In genomic region chr13:27171830-27172494, GRCh38 we compare ENCODE assay signal across 8 cellular contexts. TPM values are rescaled to one million over a fixed set of nuclear protein-coding genes. Genes with fewer than 3 reads are reported as not detected.
A peak's percentile ranks its signal among the peaks of the same experiment; 100 is the strongest.
DNase-seq lines count a peak whose midpoint lies in the region; TF ChIP-seq lines count a peak whose summit lies in the region.

No MANE protein-coding gene starts in this region.

- H3K4me3 ChIP-seq in SJCRH30 (peak overlapping the region; percentile 78), neutrophil (ENCODE audit: low read depth in 1 of 2, low read length in 1 of 2) (peak overlapping the region; percentile 65 to 77)

- peak overlapping the region; percentile 12; the same call in 1 of the 2 replicates for H3K27ac ChIP-seq in SJCRH30
- peak overlapping the region; percentile 82 for H3K27ac ChIP-seq in neutrophil
- H3K27ac ChIP-seq in substantia nigra (ENCODE audit: low read depth, low read length, poor library complexity, severe bottlenecking) = peak overlapping the region; percentile 88

- H3K9me3 ChIP-seq in SJCRH30 (replicated peaks) (no peaks in the 10 kb centered on the region), neutrophil (no peaks in the 10 kb centered on the region)

- no peak for TF ChIP-seq CTCF in neutrophil (IDR thresholded peaks at IDR 0.05)

- peak; percentile 79 for DNase-seq in GF-D8 (lab: John Stamatoyannopoulos, UW)
- DNase-seq in GOT3 (lab: John Stamatoyannopoulos, UW) = peak; percentile 60
- peak; percentile 91 for DNase-seq in LoVo (ENCODE audit: low spot score)
- peak; percentile 93 to 94 for DNase-seq in SJCRH30
- peak; percentile 92 for DNase-seq in activated naive CD4-positive, alpha-beta T cell treated with Interleukin-2 at 50 U/mL for 16 hours
- peak; percentile 84 for DNase-seq in foreskin melanocyte
- DNase-seq in substantia nigra (lab: John Stamatoyannopoulos, UW) = peak; percentile 32 to 95 (median 85)

- H3K4me1 ChIP-seq in SJCRH30 = peaks cover 8% of the 10 kb centered on the region; the same call in 1 of the 2 replicates
- H3K4me1 ChIP-seq in neutrophil (ENCODE audit: control insufficient read depth in 1 of 2, insufficient read depth in 1 of 2, low read depth in 1 of 2, low read length in 1 of 2) = peaks cover 8 to 15% of the 10 kb centered on the region in 2 experiments

- H3K27me3 ChIP-seq in SJCRH30 (no peaks in the 10 kb centered on the region), neutrophil (peaks cover 5% of the 10 kb centered on the region)

- H3K36me3 ChIP-seq in SJCRH30 (no peaks in the 10 kb centered on the region), neutrophil (no peaks in the 10 kb centered on the region)

RNA-seq across cellular contexts. Expression of gene USP12, which starts 0.4 kb away (rescaled TPM):
- 32.0 and 34.2 TPM in 2 replicates for total RNA-seq in SJCRH30 (2014; rRNA removed; shearing (Covaris generic))

Comparison
In these comparisons a context has a peak if more than half of its experiments do, and no peak if none do; other contexts are left out.
1. Peak in every context shown above with its lines: DNase-seq, H3K4me3 ChIP-seq and H3K27ac ChIP-seq.
2. H3K27ac ChIP-seq: peak in every context shown above with its lines; median percentile 88 in substantia nigra; 82 in neutrophil; 12 in SJCRH30.